Comparison of ENCODE assay signal across 13 cellular contexts in the genomic region with DNA sequence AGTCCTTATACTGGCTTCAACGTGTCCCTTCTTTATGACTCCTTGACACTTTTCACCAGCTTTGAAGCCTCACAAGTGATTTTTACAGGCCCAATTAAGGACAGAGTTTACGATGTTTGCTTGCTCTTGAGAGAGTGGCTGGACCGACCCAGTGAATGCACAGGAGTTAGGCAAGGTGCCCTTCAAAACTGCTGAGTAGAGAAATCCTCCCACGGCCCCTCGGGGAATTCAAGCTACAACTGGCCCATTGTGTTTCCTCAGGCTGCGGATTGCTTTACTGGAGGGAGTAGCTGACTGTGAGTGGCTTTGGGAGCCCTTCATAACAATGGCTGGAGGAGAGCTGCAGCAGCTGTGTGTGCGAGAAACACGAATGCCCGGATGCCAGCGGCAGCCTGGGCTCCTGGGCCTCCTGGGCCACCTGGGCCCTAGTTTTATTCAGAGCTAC. TPM values are rescaled to one million over a fixed set of nuclear protein-coding genes. Genes with fewer than 3 reads are reported as not detected.
DNase-seq lines count a peak whose midpoint lies in the region; ATAC-seq, FAIRE-seq and TF ChIP-seq lines count a peak whose summit lies in the region.
"Had no signal": no experiment of that assay in that cellular context is flagged by ENCODE, and none has a peak within 500 bp of the region (broad histone marks: within the 10 kb centered on the region; RNA-seq: fewer than 3 reads in every experiment).

No MANE protein-coding gene starts in this region.

- no peaks in the 10 kb centered on the region for H3K9me3 ChIP-seq in mammary epithelial cell (replicated peaks; ENCODE audit: insufficient read depth, low read length)
- H3K9me3 ChIP-seq in uterus = no peaks in the 10 kb centered on the region
- H3K9me3 ChIP-seq: thoracic aorta had no signal

- POLR2A ChIA-PET in MCF 10A (lab: Yijun Ruan, JAX) = no interaction called here

- H2AFZ ChIP-seq in mammary epithelial cell (ENCODE audit: low read depth, low read length) = peak overlapping the region; percentile 92

- DNase-seq in mammary epithelial cell = no peak
- no peak for DNase-seq in MCF 10A (ENCODE audit: unreplicated experiment)
- peak; percentile 27 for DNase-seq in bronchial epithelial cell (ENCODE audit: low read depth)
- peak; percentile 93 for DNase-seq in islet precursor cell
- DNase-seq in uterus = peak in 1 of 2 donors; percentile 28
- DNase-seq in stimulated activated CD8-positive, alpha-beta memory T cell treated with anti-CD3 and anti-CD28 coated beads, Interleukin-4, amount 100 ng/mL, for 48 hours = no peak
- no peak for DNase-seq in activated T-helper 2 cell treated with anti-CD3 and anti-CD28 coated beads, Interferon-gamma antibody, Interleukin-2, Interleukin-4, amounts not matched to agents 10 μg/mL and 5 μg/mL and 100 μg/mL, durations not matched to agents 14 hours and 24 hours and 36 hours (ENCODE audit: low spot score)
- DNase-seq: activated CD8-positive, alpha-beta memory T cell treated with anti-CD3 and anti-CD28 coated beads for 24 hours; kidney glomerular epithelial cell; SIG-M5; stimulated activated CD4-positive, alpha-beta T cell treated with anti-CD3 and anti-CD28 coated beads, Interleukin-12 subunit alpha, Interleukin-12 subunit beta, amount 100 ng/mL, for 4 hours had no signal

- no peak overlapping the region for H3K27ac ChIP-seq in mammary epithelial cell (ENCODE audit: insufficient read depth, low read depth, low read length)
- peak overlapping the region; percentile 26 to 29 for H3K27ac ChIP-seq in uterus
- H3K27ac ChIP-seq: thoracic aorta had no signal

- H4K20me1 ChIP-seq in mammary epithelial cell (ENCODE audit: insufficient read depth, low read length) = no peaks in the 10 kb centered on the region

- no peaks in the 10 kb centered on the region for H3K79me2 ChIP-seq in mammary epithelial cell (ENCODE audit: insufficient read depth, low read length)

- no peak overlapping the region for H3K4me3 ChIP-seq in mammary epithelial cell (replicated peaks in 1 of 3; ENCODE audit: insufficient read depth in 1 of 3, low read depth in 2 of 3, low read length in 3 of 3)
- H3K4me3 ChIP-seq in bronchial epithelial cell (ENCODE audit: low read depth, low read length) = no peak overlapping the region
- no peak overlapping the region for H3K4me3 ChIP-seq in uterus
- H3K4me3 ChIP-seq: thoracic aorta had no signal

- CTCF ChIA-PET in mammary epithelial cell (lab: Charles Lee; ENCODE audit: low non-redundant PET) = no interaction called here
- CTCF ChIA-PET in MCF 10A (lab: Yijun Ruan, JAX) = interaction anchor here (1.3 kb wide), 1 partner anchor 9 kb away, joined by 5 read pairs; no protein-coding TSS in a partner anchor

- H3K4me1 ChIP-seq in mammary epithelial cell (ENCODE audit: insufficient read depth, low read length) (peaks cover 6% of the 10 kb centered on the region), uterus (no peaks in the 10 kb centered on the region)

- peaks cover 3% of the 10 kb centered on the region for H3K36me3 ChIP-seq in mammary epithelial cell (ENCODE audit: insufficient read depth, low read length)
- H3K36me3 ChIP-seq in bronchial epithelial cell (ENCODE audit: control insufficient read depth, insufficient read depth, low read length) = no peaks in the 10 kb centered on the region
- no peaks in the 10 kb centered on the region for H3K36me3 ChIP-seq in uterus
- H3K36me3 ChIP-seq: thoracic aorta had no signal

- H3K36me3 Mint-ChIP-seq in MCF 10A (ENCODE audit: insufficient read depth, unreplicated experiment) = no peaks in the 10 kb centered on the region
- H3K36me3 Mint-ChIP-seq in activated T-helper 2 cell treated with anti-CD3 and anti-CD28 coated beads, Interferon-gamma antibody, Interleukin-2, Interleukin-4, amounts not matched to agents 10 μg/mL and 5 μg/mL and 100 μg/mL, durations not matched to agents 14 hours and 24 hours and 36 hours (ENCODE audit: low read depth) = no peaks in the 10 kb centered on the region

- dilution Hi-C loops in mammary epithelial cell (cut with HindIII; ENCODE audit: low sequenced_read_pairs) = no loop called here

- TF ChIP-seq CTCF in mammary epithelial cell (conservative IDR thresholded peaks at IDR 0.05 in 1 of 2, IDR thresholded peaks at IDR 0.05 in 1 of 2; ENCODE audit: extremely low read depth in 1 of 2, insufficient read depth in 1 of 2, low read depth in 1 of 2, low read length in 2 of 2) (no peak), MCF 10A (IDR thresholded peaks at IDR 0.05; ENCODE audit: unreplicated experiment) (no peak), bronchial epithelial cell (IDR thresholded peaks at IDR 0.05; ENCODE audit: insufficient read depth, low read length, severe bottlenecking) (no peak), uterus (IDR thresholded peaks at IDR 0.05) (no peak)

- H3K9ac ChIP-seq in mammary epithelial cell (ENCODE audit: insufficient read depth, low read length) = no peak overlapping the region

- no TSS peak for BruUV-seq in mammary epithelial cell (replicated peaks; lab: Mats Ljungman, UMichigan)
- no TSS peak for BruUV-seq in MCF 10A (replicated peaks; lab: Mats Ljungman, UMichigan)

- FAIRE-seq in bronchial epithelial cell (lab: Jason Lieb, UNC) = no peak

- no peak overlapping the region for H3K4me3 Mint-ChIP-seq in MCF 10A (ENCODE audit: unreplicated experiment)
- H3K4me3 Mint-ChIP-seq in activated T-helper 2 cell treated with anti-CD3 and anti-CD28 coated beads, Interferon-gamma antibody, Interleukin-2, Interleukin-4, amounts not matched to agents 10 μg/mL and 5 μg/mL and 100 μg/mL, durations not matched to agents 14 hours and 24 hours and 36 hours (ENCODE audit: low read depth) = no peak overlapping the region

- no peak for ATAC-seq in HG03521 (IDR thresholded peaks at IDR 0.05; ENCODE audit: unreplicated experiment)

- H3K27ac Mint-ChIP-seq in MCF 10A (ENCODE audit: low read depth, unreplicated experiment) = no peak overlapping the region
- no peak overlapping the region for H3K27ac Mint-ChIP-seq in activated T-helper 2 cell treated with anti-CD3 and anti-CD28 coated beads, Interferon-gamma antibody, Interleukin-2, Interleukin-4, amounts not matched to agents 10 μg/mL and 5 μg/mL and 100 μg/mL, durations not matched to agents 14 hours and 24 hours and 36 hours

- intact Hi-C loops in mammary epithelial cell (cut with micrococcal nuclease) = no loop called here
- intact Hi-C loops in MCF 10A (cut with micrococcal nuclease) = no loop called here
- intact Hi-C loops in uterus (cut with DNase I; ENCODE audit: low total_unique reads) = no loop called here
- intact Hi-C loops in activated T-helper 2 cell treated with anti-CD3 and anti-CD28 coated beads, Interferon-gamma antibody, Interleukin-2, Interleukin-4, amounts not matched to agents 10 μg/mL and 5 μg/mL and 100 μg/mL, durations not matched to agents 14 hours and 24 hours and 36 hours (cut with micrococcal nuclease) = no loop called here

- 21% methylated on average over 8 of the region's 10 CpGs for WGBS in mammary epithelial cell (ENCODE audit: low coverage, missing lambda C conversion rate)

- H3K27me3 ChIP-seq in mammary epithelial cell (ENCODE audit: insufficient read depth, low read length) = no peaks in the 10 kb centered on the region
- H3K27me3 ChIP-seq in bronchial epithelial cell (ENCODE audit: control insufficient read depth, insufficient read depth, low read length) = no peaks in the 10 kb centered on the region
- H3K27me3 ChIP-seq in uterus = no peaks in the 10 kb centered on the region

- H3K27me3 Mint-ChIP-seq in MCF 10A (ENCODE audit: insufficient read depth, unreplicated experiment) = no peaks in the 10 kb centered on the region
- no peaks in the 10 kb centered on the region for H3K27me3 Mint-ChIP-seq in activated T-helper 2 cell treated with anti-CD3 and anti-CD28 coated beads, Interferon-gamma antibody, Interleukin-2, Interleukin-4, amounts not matched to agents 10 μg/mL and 5 μg/mL and 100 μg/mL, durations not matched to agents 14 hours and 24 hours and 36 hours (ENCODE audit: low read depth)

- no peak for TF ChIP-seq POLR2A in uterus (IDR thresholded peaks at IDR 0.05)

- H3K9me3 Mint-ChIP-seq in MCF 10A (ENCODE audit: unreplicated experiment) = no peaks in the 10 kb centered on the region
- H3K9me3 Mint-ChIP-seq in activated T-helper 2 cell treated with anti-CD3 and anti-CD28 coated beads, Interferon-gamma antibody, Interleukin-2, Interleukin-4, amounts not matched to agents 10 μg/mL and 5 μg/mL and 100 μg/mL, durations not matched to agents 14 hours and 24 hours and 36 hours = no peaks in the 10 kb centered on the region

- no peak overlapping the region for H3K4me2 ChIP-seq in mammary epithelial cell (ENCODE audit: insufficient read depth, low read depth, low read length)

- in situ Hi-C loops in mammary epithelial cell (cut with MboI; ENCODE audit: low sequenced_read_pairs in 2 of 2) = no loop called here

- H3K4me1 Mint-ChIP-seq in MCF 10A (ENCODE audit: insufficient read depth, unreplicated experiment) = no peaks in the 10 kb centered on the region
- peaks cover 6% of the 10 kb centered on the region for H3K4me1 Mint-ChIP-seq in activated T-helper 2 cell treated with anti-CD3 and anti-CD28 coated beads, Interferon-gamma antibody, Interleukin-2, Interleukin-4, amounts not matched to agents 10 μg/mL and 5 μg/mL and 100 μg/mL, durations not matched to agents 14 hours and 24 hours and 36 hours (ENCODE audit: low read depth)

RNA-seq across cellular contexts. Expression of gene SGK1, which starts 50.0 kb away (rescaled TPM):
- 100 to 1,000 TPM in 1 of 2 donors, 10 to 100 TPM in 1; 84.5 to 755 TPM for total RNA-seq in mammary epithelial cell
- polyA plus RNA-seq in mammary epithelial cell = 130 TPM
- polyA minus RNA-seq in mammary epithelial cell = 255 TPM
- 20.8 and 30.8 TPM in 2 replicates for total RNA-seq in MCF 10A (2022)
- total RNA-seq in bronchial epithelial cell = 13.4 and 73.4 TPM in 2 replicates
- 10 to 100 TPM; 47.1 to 75.0 (median 59.8) TPM for total RNA-seq in uterus
- 74.0 and 75.7 TPM in 2 replicates for total RNA-seq in activated T-helper 2 cell treated with anti-CD3 and anti-CD28 coated beads, Interferon-gamma antibody, Interleukin-2, Interleukin-4, amounts not matched to agents 10 μg/mL and 5 μg/mL and 100 μg/mL, durations not matched to agents 14 hours and 24 hours and 36 hours

Comparison
In these comparisons a context has a peak if more than half of its experiments do, and no peak if none do; other contexts are left out.
1. DNase-seq: peak in bronchial epithelial cell (single experiment) and islet precursor cell (single experiment); none in mammary epithelial cell (single experiment), MCF 10A (single experiment), stimulated activated CD8-positive, alpha-beta memory T cell treated with anti-CD3 and anti-CD28 coated beads, Interleukin-4, amount 100 ng/mL, for 48 hours (single experiment) and activated T-helper 2 cell treated with anti-CD3 and anti-CD28 coated beads, Interferon-gamma antibody, Interleukin-2, Interleukin-4, amounts not matched to agents 10 μg/mL and 5 μg/mL and 100 μg/mL, durations not matched to agents 14 hours and 24 hours and 36 hours (single experiment).